ENCODE assay signal across 9 cellular contexts in genomic region chr9:38656896-38657295, GRCh38. TPM values are rescaled to one million over a fixed set of nuclear protein-coding genes. Genes with fewer than 3 reads are reported as not detected.
"Had no signal": no experiment of that assay in that cellular context is flagged by ENCODE, and none has a peak within 500 bp of the region (broad histone marks: within the 10 kb centered on the region; RNA-seq: fewer than 3 reads in every experiment).

No MANE protein-coding gene starts in this region.

- H3K4me1 Mint-ChIP-seq: H9 had no signal

- H3K9me3 ChIP-seq: HAP-1 had no signal

- H3K27ac Mint-ChIP-seq: GM23338, H9, HFFc6 had no signal

- H3K9me3 Mint-ChIP-seq: GM23338, H9, HFFc6 had no signal

- H3K27ac ChIP-seq: GM23248 had no signal

- H3K4me1 ChIP-seq: HAP-1 had no signal

- ATAC-seq: GM23338, HCT116 had no signal

- H3K36me3 ChIP-seq: HAP-1 had no signal

- H3K4me3 Mint-ChIP-seq: GM23338, H9, HFFc6 had no signal

- H3K4me3 ChIP-seq: GM23248, GM23338, HAP-1 had no signal

- DNase-seq: GM23248, GOT3, H7, H9, HCEC 1CT, HFFc6 had no signal

RNA-seq across cellular contexts. Expression of gene ANKRD18A, which starts 36.5 kb away (rescaled TPM):
- total RNA-seq: GM23248 had no signal
